ENCODE assay signal across 8 cellular contexts in the genomic region with DNA sequence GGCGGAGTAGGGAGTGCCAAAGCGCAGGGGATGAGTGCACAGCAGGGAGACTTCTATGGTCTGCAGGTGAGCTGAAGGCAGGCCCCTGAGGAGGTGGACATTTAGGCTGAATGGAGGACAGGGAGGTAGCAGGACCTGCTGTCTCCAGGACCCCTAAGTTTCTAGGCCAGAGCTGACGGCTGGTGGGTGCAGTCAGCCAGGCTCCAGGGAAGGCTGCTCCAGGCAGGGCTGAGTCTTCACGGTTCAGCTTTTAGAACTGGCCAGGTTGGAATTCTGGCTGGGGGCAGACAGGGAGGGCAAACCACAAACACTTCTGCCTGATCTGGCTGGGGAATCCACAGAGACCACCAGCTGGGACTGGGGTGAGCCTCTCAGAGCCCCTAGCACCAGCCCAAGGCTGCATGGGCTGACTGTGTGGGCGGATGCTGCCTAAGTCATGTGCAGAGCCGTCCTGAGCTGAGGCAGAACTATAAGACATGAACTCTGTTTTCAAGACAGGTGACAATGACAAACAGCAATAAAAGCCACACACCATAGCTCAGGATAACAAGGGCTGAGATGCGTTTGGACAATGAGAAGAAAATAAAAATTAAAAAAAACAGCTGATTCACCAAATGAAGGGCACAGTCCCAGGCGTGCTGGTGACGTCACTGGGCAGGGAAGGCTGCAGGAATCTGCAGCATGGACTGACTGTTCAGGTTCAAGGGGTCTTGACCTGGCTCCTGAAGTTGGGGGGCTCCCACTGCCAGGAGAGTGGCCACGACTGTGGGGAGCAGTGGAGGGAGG. TPM values are rescaled to one million over a fixed set of nuclear protein-coding genes. Genes with fewer than 3 reads are reported as not detected.
DNase-seq lines count a peak whose midpoint lies in the region; ATAC-seq, FAIRE-seq and TF ChIP-seq lines count a peak whose summit lies in the region.

No MANE protein-coding gene starts in this region.

- 0 out of 3 replicates have a peak, but pooled peaks have one; percentile 3 for ATAC-seq in RWPE2 (ENCODE audit: low read depth)
- no peak for ATAC-seq in pancreas

- H3K4me3 ChIP-seq in RWPE2 (ENCODE audit: severe bottlenecking) (no peak overlapping the region), fibroblast of mammary gland (ENCODE audit: control insufficient read depth, low read depth, low read length) (no peak overlapping the region), pancreas (no peak overlapping the region)

- intact Hi-C loops in pancreas (cut with DNase I): no loop called here

- peak overlapping the region; percentile 99 for H3K27ac ChIP-seq in RWPE2 (ENCODE audit: poor library complexity, severe bottlenecking)
- peak overlapping the region; percentile 57 to 88 (median 72) for H3K27ac ChIP-seq in pancreas

- H3K27me3 ChIP-seq in RWPE2 (ENCODE audit: insufficient read depth, poor library complexity, severe bottlenecking) (no peaks in the 10 kb centered on the region), pancreas (no peaks in the 10 kb centered on the region)

- TF ChIP-seq CTCF in RWPE2 (IDR thresholded peaks at IDR 0.05; ENCODE audit: poor library complexity, severe bottlenecking): no peak
- TF ChIP-seq CTCF in fibroblast of mammary gland (conservative IDR thresholded peaks at IDR 0.05; ENCODE audit: control insufficient read depth, insufficient read depth, low read depth, low read length): no peak
- no peak for TF ChIP-seq CTCF in pancreas (IDR thresholded peaks at IDR 0.05)
- no peak for TF ChIP-seq CTCF in GM20000 (IDR thresholded peaks at IDR 0.05; ENCODE audit: extremely low read depth, missing control alignments)

- WGBS in pancreas, 2 donors: 61 to 63% methylated on average over 10 of the region's 10 CpGs

- H3K36me3 ChIP-seq in ES-I3 (ENCODE audit: insufficient read depth, low read length): no peaks in the 10 kb centered on the region
- H3K36me3 ChIP-seq in RWPE2 (ENCODE audit: low read depth): no peaks in the 10 kb centered on the region
- H3K36me3 ChIP-seq in pancreas: no peaks in the 10 kb centered on the region

- FAIRE-seq in pancreas (lab: Jason Lieb, UNC): no peak

- DNase-seq in RWPE2 (ENCODE audit: low spot score) (no peak), fibroblast of mammary gland (ENCODE audit: low read depth) (peak; percentile 88), pancreas (peak in 3 of 6 donors; percentile 49), NCI-H446 treated with DMSO at 0.1 percent for 48 hours (lab: John Stamatoyannopoulos, UW) (no peak), DMS114 treated with DMSO at 0.1 percent for 48 hours (lab: John Stamatoyannopoulos, UW; ENCODE audit: unreplicated experiment) (no peak), GM20000 (ENCODE audit: low spot score) (no peak), KG1 (lab: John Stamatoyannopoulos, UW) (no peak)

- H3K4me1 ChIP-seq in ES-I3 (ENCODE audit: insufficient read depth, low read length): peaks cover 72% of the 10 kb centered on the region
- peaks cover 81% of the 10 kb centered on the region for H3K4me1 ChIP-seq in RWPE2 (ENCODE audit: insufficient read depth, poor library complexity, severe bottlenecking)
- H3K4me1 ChIP-seq in pancreas: peaks cover 32 to 49% (median 35%) of the 10 kb centered on the region in 3 donors

- no peaks in the 10 kb centered on the region for H3K9me3 ChIP-seq in ES-I3 (ENCODE audit: control insufficient read depth, insufficient read depth, low read length)
- no peaks in the 10 kb centered on the region for H3K9me3 ChIP-seq in RWPE2 (ENCODE audit: severe bottlenecking)
- no peaks in the 10 kb centered on the region for H3K9me3 ChIP-seq in pancreas

- H3K9ac ChIP-seq in ES-I3 (ENCODE audit: low read depth, low read length): peak overlapping the region; percentile 23

RNA-seq across cellular contexts. Expression of a gene that starts 10.4 kb away (rescaled TPM):
- 1,000 to 10,000 TPM; 2,360 to 5,615 (median 3,481) TPM for total RNA-seq in pancreas
- 1,000 to 10,000 TPM in 1 of 2 donors, 100 to 1,000 TPM in 1; 251 to 2,313 TPM for polyA plus RNA-seq in pancreas

RNA-seq across cellular contexts. Expression of a gene that starts 36.4 kb away (rescaled TPM):
- 10 to 100 TPM; 40.1 to 49.4 (median 41.2) TPM for total RNA-seq in pancreas
- 10 to 100 TPM; 68.9 to 83.9 TPM for polyA plus RNA-seq in pancreas
